8 cellular contexts compared by ENCODE assay signal in genomic region chr2:182650704-182651103, GRCh38.
DNase-seq lines count a peak whose midpoint lies in the region; ATAC-seq and TF ChIP-seq lines count a peak whose summit lies in the region.

No MANE protein-coding gene starts in this region.

- no peak overlapping the region for H2AFZ ChIP-seq in OCI-LY3 (ENCODE audit: low read depth, low read length)

- DNase-seq in DMS114 treated with DMSO at 0.1 percent for 48 hours (lab: John Stamatoyannopoulos, UW; ENCODE audit: unreplicated experiment): peak; percentile 47
- DNase-seq in erythroblast (lab: John Stamatoyannopoulos, UW): peak; percentile 18 to 32
- DNase-seq in ovary: no peak
- DNase-seq in activated gamma-delta T cell (lab: John Stamatoyannopoulos, UW): no peak

- intact Hi-C loops in ovary (cut with DNase I): loop anchor here in 3 of 4 donors (5.0 to 10.0 kb wide), 3 partner anchors 458 to 466 kb away; no protein-coding TSS in a partner anchor

- no peak overlapping the region for H3K9ac ChIP-seq in OCI-LY3 (ENCODE audit: low read length)

- no peaks in the 10 kb centered on the region for H4K20me1 ChIP-seq in OCI-LY3 (ENCODE audit: insufficient read depth, low read length)

- no peak overlapping the region for H3K27ac ChIP-seq in OCI-LY3 (ENCODE audit: low read length)
- H3K27ac ChIP-seq in ovary: no peak overlapping the region

- peak overlapping the region; percentile 27; the same call in 1 of the 2 replicates for H3K4me2 ChIP-seq in OCI-LY3 (ENCODE audit: low read length)

- TF ChIP-seq POLR2A in erythroblast (IDR thresholded peaks at IDR 0.05; ENCODE audit: low read length) (no peak), ovary (IDR thresholded peaks at IDR 0.05) (no peak)

- no peak for TF ChIP-seq EP300 in ovary (IDR thresholded peaks at IDR 0.05)

- no peaks in the 10 kb centered on the region for H3K27me3 ChIP-seq in OCI-LY3 (ENCODE audit: low read depth, low read length)
- no peaks in the 10 kb centered on the region for H3K27me3 ChIP-seq in ovary

- ATAC-seq in HG03442 (IDR thresholded peaks at IDR 0.05; ENCODE audit: unreplicated experiment): peak; percentile 37
- no peak for ATAC-seq in GM21529 (IDR thresholded peaks at IDR 0.05; ENCODE audit: unreplicated experiment)
- no peak for ATAC-seq in HG03457 (IDR thresholded peaks at IDR 0.05; ENCODE audit: unreplicated experiment)

- H3K4me1 ChIP-seq in OCI-LY3 (ENCODE audit: low read length): no peaks in the 10 kb centered on the region
- H3K4me1 ChIP-seq in ovary (ENCODE audit: insufficient read depth): no peaks in the 10 kb centered on the region

- H3K9me3 ChIP-seq in OCI-LY3 (ENCODE audit: insufficient read depth, low read length): no peaks in the 10 kb centered on the region
- no peaks in the 10 kb centered on the region for H3K9me3 ChIP-seq in ovary

- WGBS in ovary, 3 donors: 32 to 35% (median 33%) methylated on average over 4 of the region's 4 CpGs

- H3K4me3 ChIP-seq in OCI-LY3 (ENCODE audit: low read length): no peak overlapping the region
- H3K4me3 ChIP-seq in ovary: no peak overlapping the region

- H3K36me3 ChIP-seq in OCI-LY3 (replicated peaks; ENCODE audit: low read depth, low read length) (no peaks in the 10 kb centered on the region), ovary (no peaks in the 10 kb centered on the region)

- no peaks in the 10 kb centered on the region for H3K79me2 ChIP-seq in OCI-LY3 (ENCODE audit: low read length)

- TF ChIP-seq CTCF in OCI-LY3 (IDR thresholded peaks at IDR 0.05; ENCODE audit: low read depth, low read length) (peak; percentile 56), ovary (IDR thresholded peaks at IDR 0.05) (peak in 2 of 3 donors; percentile 41 to 49)

Comparison
In these comparisons a context has a peak if more than half of its experiments do, and no peak if none do; other contexts are left out.
1. DNase-seq: peak in DMS114 treated with DMSO at 0.1 percent for 48 hours (single experiment) and erythroblast (2 of 2); none in ovary (0 of 5) and activated gamma-delta T cell (single experiment).